Comparison of ENCODE assay signal across 17 cellular contexts in genomic region chrX:9416562-9417319, GRCh38. TPM values are rescaled to one million over a fixed set of nuclear protein-coding genes. Genes with fewer than 3 reads are reported as not detected.
DNase-seq lines count a peak whose midpoint lies in the region; ATAC-seq and TF ChIP-seq lines count a peak whose summit lies in the region.
"Had no signal": no experiment of that assay in that cellular context is flagged by ENCODE, and none has a peak within 500 bp of the region (broad histone marks: within the 10 kb centered on the region; RNA-seq: fewer than 3 reads in every experiment).

No MANE protein-coding gene starts in this region.

- no peaks in the 10 kb centered on the region for H3K79me2 ChIP-seq in trophoblast cell (ENCODE audit: control insufficient read depth, insufficient read depth, low read length, poor library complexity)

- no peak overlapping the region for H4K91ac ChIP-seq in IMR-90 (ENCODE audit: insufficient read depth, low read depth, low read length)
- H4K91ac ChIP-seq in trophoblast cell (ENCODE audit: low read depth, low read length), result no peak overlapping the region

- CTCF ChIA-PET in IMR-90 (lab: Yijun Ruan, JAX), result no interaction called here

- 0 out of 4 replicates have a peak overlapping the region, but pooled peaks of 1 of the 2 experiments have one; percentile 43 for H4K8ac ChIP-seq in IMR-90 (ENCODE audit: low read depth in 2 of 2, low read length in 2 of 2)
- H4K8ac ChIP-seq in trophoblast cell (ENCODE audit: low read depth, low read length), result no peak overlapping the region

- no peaks in the 10 kb centered on the region; the same call in 1 of the 2 replicates for H3K9me1 ChIP-seq in IMR-90 (ENCODE audit: insufficient read depth, low read length)

- H3K27ac ChIP-seq in IMR-90 (ENCODE audit: insufficient read depth, low read length) (peak overlapping the region; percentile 64; the same call in 1 of the 2 replicates), trophoblast cell (ENCODE audit: low read depth, low read length) (no peak overlapping the region), brain microvascular endothelial cell (no peak overlapping the region)
- H3K27ac ChIP-seq: BLaER1 had no signal

- no peak for TF ChIP-seq POLR2A in IMR-90 (IDR thresholded peaks at IDR 0.05; ENCODE audit: low read depth, low read length)

- no peak overlapping the region for H2BK12ac ChIP-seq in trophoblast cell (ENCODE audit: low read length)

- peaks cover 2% of the 10 kb centered on the region; the same call in 1 of the 2 replicates for H3K4me1 ChIP-seq in IMR-90 (ENCODE audit: control insufficient read depth, insufficient read depth, low read length)
- H3K4me1 ChIP-seq in trophoblast cell (ENCODE audit: control insufficient read depth in 1 of 2, insufficient read depth in 2 of 2, low read length in 2 of 2), result no peaks in the 10 kb centered on the region

- no peaks in the 10 kb centered on the region for H3K27me3 ChIP-seq in IMR-90 (ENCODE audit: control insufficient read depth, insufficient read depth, low read length)
- no peaks in the 10 kb centered on the region for H3K27me3 ChIP-seq in trophoblast cell (ENCODE audit: insufficient read depth, low read length)
- no peaks in the 10 kb centered on the region for H3K27me3 ChIP-seq in brain microvascular endothelial cell (replicated peaks)
- H3K27me3 ChIP-seq: BLaER1 had no signal

- WGBS in IMR-90 (ENCODE audit: extremely low coverage in 2 of 2, insufficient read length in 1 of 2), 2 experiments, result no CpG with 5 or more reads among the region's 6 CpGs
- no CpG with 5 or more reads among the region's 6 CpGs for WGBS in trophoblast cell (ENCODE audit: extremely low coverage, insufficient coverage, insufficient read length)

- H3K79me1 ChIP-seq in IMR-90 (ENCODE audit: low read depth in 1 of 2, low read length in 2 of 2) (no peaks in the 10 kb centered on the region), trophoblast cell (ENCODE audit: low read length) (no peaks in the 10 kb centered on the region)

- H2BK5ac ChIP-seq in IMR-90 (ENCODE audit: low read depth, low read length, poor library complexity, severe bottlenecking) (peak overlapping the region; percentile 56), trophoblast cell (ENCODE audit: low read depth, low read length, poor library complexity) (no peak overlapping the region)

- H2AK5ac ChIP-seq in IMR-90 (ENCODE audit: low read depth, low read length) (no peak overlapping the region), trophoblast cell (ENCODE audit: low read length) (no peak overlapping the region)

- TF ChIP-seq RAD21 in IMR-90 (IDR thresholded peaks at IDR 0.05; ENCODE audit: low read length), result no peak

- H3K4ac ChIP-seq in IMR-90 (ENCODE audit: low read depth, low read length), result no peak overlapping the region
- no peak overlapping the region for H3K4ac ChIP-seq in trophoblast cell (ENCODE audit: low read depth, low read length)

- H3K4me2 ChIP-seq in IMR-90 (ENCODE audit: low read depth, low read length), result peak overlapping the region; percentile 86
- H3K4me2 ChIP-seq in trophoblast cell (ENCODE audit: low read length), result no peak overlapping the region
- H3K4me2 ChIP-seq: BLaER1 had no signal

- peak overlapping the region; percentile 63 for H4K5ac ChIP-seq in IMR-90 (ENCODE audit: low read depth, low read length)

- dilution Hi-C loops in IMR-90 (cut with HindIII; ENCODE audit: low sequenced_read_pairs, unreplicated experiment), result no loop called here

- H3K36me3 ChIP-seq in IMR-90 (ENCODE audit: control insufficient read depth, insufficient read depth, low read length) (no peaks in the 10 kb centered on the region), trophoblast cell (ENCODE audit: control insufficient read depth in 1 of 2, insufficient read depth in 2 of 2, low read length in 2 of 2) (no peaks in the 10 kb centered on the region), brain microvascular endothelial cell (replicated peaks) (no peaks in the 10 kb centered on the region)
- H3K36me3 ChIP-seq: BLaER1 had no signal

- H3K23ac ChIP-seq in IMR-90 (ENCODE audit: low read depth, low read length) (no peak overlapping the region), trophoblast cell (ENCODE audit: low read length) (no peak overlapping the region)

- POLR2A ChIA-PET in IMR-90 (lab: Charles Lee; ENCODE audit: unreplicated experiment), result no interaction called here

- intact Hi-C loops in IMR-90 (cut with micrococcal nuclease), result no loop called here

- 0 out of 3 replicates have a peak overlapping the region, but pooled peaks have one; percentile 56 for H2BK15ac ChIP-seq in IMR-90 (ENCODE audit: low read depth, low read length)

- H2BK20ac ChIP-seq in IMR-90 (ENCODE audit: low read depth, low read length), result peak overlapping the region; percentile 56; the same call in 1 of the 2 replicates

- H3K4me3 ChIP-seq in AG09309 (ENCODE audit: control insufficient read depth, low read depth, low read length), result no peak overlapping the region
- no peak overlapping the region for H3K4me3 ChIP-seq in IMR-90 (ENCODE audit: insufficient read depth, low read depth, low read length)
- no peak overlapping the region for H3K4me3 ChIP-seq in trophoblast cell (ENCODE audit: low read depth, low read length)
- H3K4me3 ChIP-seq in brain microvascular endothelial cell (ENCODE audit: low read depth, low read length), result no peak overlapping the region
- H3K4me3 ChIP-seq: BLaER1 had no signal

- H3K14ac ChIP-seq in IMR-90 (replicated peaks; ENCODE audit: low read depth, low read length) (no peak overlapping the region), trophoblast cell (ENCODE audit: low read length) (no peak overlapping the region)

- DNase-seq in AG09309 (ENCODE audit: low read depth) (peak; percentile 4), IMR-90 (peak; percentile 62), dedifferentiated amniotic fluid mesenchymal stem cell (ENCODE audit: extremely low spot score) (peak; percentile 60), trophoblast cell (peak; percentile 69 to 86), brain microvascular endothelial cell (no peak)
- no peak for DNase-seq in stimulated activated naive CD4-positive, alpha-beta T cell (lab: John Stamatoyannopoulos, UW)
- DNase-seq: activated CD4-positive, alpha-beta T cell treated with anti-CD3 and anti-CD28 coated beads for 48 hours; cerebellar nuclear complex; DMS153; hippocampal formation; NCI-H1105 treated with DMSO at 0.1 percent for 48 hours; NCI-H226; stimulated activated CD4-positive, alpha-beta T cell treated with anti-CD3 and anti-CD28 coated beads, Interleukin-12 subunit alpha, Interleukin-12 subunit beta, amount 100 ng/mL, for 4 hours; T1000 had no signal

- ATAC-seq in IMR-90 (ENCODE audit: low read depth) (peak; percentile 54), GM19023 (IDR thresholded peaks at IDR 0.05; ENCODE audit: unreplicated experiment) (no peak), GM21737 (IDR thresholded peaks at IDR 0.05; ENCODE audit: unreplicated experiment) (no peak)

- H3K18ac ChIP-seq in IMR-90 (ENCODE audit: low read depth, low read length), result peak overlapping the region; percentile 81; the same call in 1 of the 2 replicates
- no peak overlapping the region for H3K18ac ChIP-seq in trophoblast cell (ENCODE audit: low read length)

- no peak overlapping the region for H3K56ac ChIP-seq in IMR-90 (ENCODE audit: extremely low read depth, insufficient read depth, low read length)

- no peaks in the 10 kb centered on the region for H4K20me1 ChIP-seq in IMR-90 (ENCODE audit: insufficient read depth, low read length)
- H4K20me1 ChIP-seq: BLaER1 had no signal

- no TSS peak for BruUV-seq in IMR-90 (replicated peaks; lab: Mats Ljungman, UMichigan)

- H3K9ac ChIP-seq in IMR-90 (ENCODE audit: low read depth, low read length), result no peak overlapping the region
- H3K9ac ChIP-seq in trophoblast cell (ENCODE audit: low read length), result no peak overlapping the region
- H3K9ac ChIP-seq: BLaER1 had no signal

- H2BK120ac ChIP-seq in IMR-90 (ENCODE audit: low read depth, low read length) (no peak overlapping the region), trophoblast cell (ENCODE audit: insufficient read depth, low read length, poor library complexity) (no peak overlapping the region)

- in situ Hi-C loops in IMR-90 (cut with MboI; ENCODE audit: low sequenced_read_pairs), result no loop called here
- in situ Hi-C loops in brain microvascular endothelial cell (cut with HindIII; ENCODE audit: low pct_ligation_motif_present, low sequenced_read_pairs), result no loop called here

- TF ChIP-seq CTCF in AG09309 (IDR thresholded peaks at IDR 0.05; ENCODE audit: control insufficient read depth, insufficient read depth, low read depth, low read length, missing control alignments) (no peak), IMR-90 (conservative IDR thresholded peaks at IDR 0.05; ENCODE audit: low read depth, low read length) (no peak), brain microvascular endothelial cell (IDR thresholded peaks at IDR 0.05; ENCODE audit: low read depth, low read length, missing control alignments) (no peak)

- H2AFZ ChIP-seq in IMR-90 (replicated peaks; ENCODE audit: low read length, poor library complexity) (peak overlapping the region; percentile 77), trophoblast cell (ENCODE audit: insufficient read depth, low read length, poor library complexity) (no peak overlapping the region)

- H4K12ac ChIP-seq in trophoblast cell (ENCODE audit: low read depth, low read length), result no peak overlapping the region

- no peak overlapping the region for H2AK9ac ChIP-seq in IMR-90 (replicated peaks; ENCODE audit: low read depth, low read length, poor library complexity)

- H3K9me3 ChIP-seq in IMR-90 (ENCODE audit: control insufficient read depth, insufficient read depth, low read length), result peaks cover 2% of the 10 kb centered on the region; the same call in 1 of the 2 replicates
- no peaks in the 10 kb centered on the region for H3K9me3 ChIP-seq in trophoblast cell (ENCODE audit: insufficient read depth, low read depth, low read length)

TF ChIP-seq in IMR-90, 13 proteins besides CTCF, POLR2A, EP300 and RAD21:
- TF ChIP-seq USF2 (IDR thresholded peaks at IDR 0.05; ENCODE audit: low read depth, low read length) (no peak), CEBPB (IDR thresholded peaks at IDR 0.05; ENCODE audit: low read depth, low read length) (peak; percentile 71)

RNA-seq across cellular contexts. Expression of gene TBL1X, which starts 48.1 kb away (rescaled TPM):
- 20.8 and 21.1 TPM in 2 replicates for total RNA-seq in IMR-90 (2012; rRNA removed)
- 11.5 and 16.2 TPM in 2 replicates for polyA plus RNA-seq in IMR-90 (2012; rRNA removed)
- 11.7 and 12.3 TPM in 2 replicates for polyA plus RNA-seq in IMR-90 (2012; cell fraction: cytosol; rRNA removed)
- polyA plus RNA-seq in IMR-90 (2012; cell fraction: nucleus; rRNA removed; ENCODE audit: low replicate concordance), result 18.6 and 30.7 TPM in 2 replicates
- polyA plus RNA-seq in trophoblast cell (2013), result 14.6 and 15.2 TPM in 2 replicates

Comparison
In these comparisons a context has a peak if more than half of its experiments do, and no peak if none do; other contexts are left out.
1. DNase-seq: peak in AG09309 (single experiment), IMR-90 (single experiment), dedifferentiated amniotic fluid mesenchymal stem cell (single experiment) and trophoblast cell (2 of 2); none in brain microvascular endothelial cell (single experiment) and stimulated activated naive CD4-positive, alpha-beta T cell (0 of 6).